32 cellular contexts compared by ENCODE assay signal in genomic region chr20:60967431-60968316, GRCh38.
"Had no signal": no experiment of that assay in that cellular context is flagged by ENCODE, and none has a peak within 500 bp of the region (broad histone marks: within the 10 kb centered on the region; RNA-seq: fewer than 3 reads in every experiment).

No MANE protein-coding gene starts in this region.

- H3K36me3 ChIP-seq: ascending aorta, breast epithelium, cardiac muscle cell, esophagus squamous epithelium, gastroesophageal sphincter, heart right ventricle, WERI-Rb-1 had no signal

- H3K9me3 ChIP-seq: ascending aorta, breast epithelium, esophagus squamous epithelium, gastroesophageal sphincter, heart right ventricle had no signal

- ATAC-seq: activated CD4-positive, CD25-positive, alpha-beta regulatory T cell treated with anti-CD3 and anti-CD28 coated beads, Interleukin-2, amount 50 U/mL, for 24 hours; activated CD8-positive, alpha-beta T cell treated with anti-CD3 and anti-CD28 coated beads for 36 hours; activated T-cell treated with anti-CD3 and anti-CD28 coated beads, Interleukin-2, amount 50 U/mL, for 4 hours; activated T-helper 17 cell treated with anti-CD3 and anti-CD28 coated beads, Interleukin-2, amount 50 U/mL, for 72 hours; effector memory CD8-positive, alpha-beta T cell; gastroesophageal sphincter; heart right ventricle; T-helper 17 cell had no signal

- H3K27ac ChIP-seq: ascending aorta, breast epithelium, cardiac muscle cell, epithelial cell of prostate, esophagus squamous epithelium, gastroesophageal sphincter, heart right ventricle, WERI-Rb-1 had no signal

- H3K4me3 ChIP-seq: ascending aorta, breast epithelium, cardiac muscle cell, esophagus squamous epithelium, gastroesophageal sphincter, heart right ventricle had no signal

- DNase-seq: activated B cell treated with CpG ODN at 0.5 μM for 24 hours; activated CD4-positive, alpha-beta T cell treated with anti-CD3 and anti-CD28 coated beads for 48 hours; activated CD4-positive, alpha-beta T cell treated with anti-CD3 and anti-CD28 coated beads, Interleukin-2, amount 50 U/mL, for 1 hour; activated CD4-positive, alpha-beta T cell treated with anti-CD3 and anti-CD28 coated beads, Interleukin-2, amount 50 U/mL, for 48 hours; activated CD8-positive, alpha-beta memory T cell treated with anti-CD3 and anti-CD28 coated beads for 24 hours; activated CD8-positive, alpha-beta T cell treated with anti-CD3 and anti-CD28 coated beads for 36 hours; activated effector memory CD4-positive, alpha-beta T cell treated with Interleukin-2 at 50 U/mL for 16 hours; activated gamma-delta T cell treated with Interleukin-2 at 50 U/mL for 16 hours; activated naive CD4-positive, alpha-beta T cell treated with anti-CD3 and anti-CD28 coated beads, Interleukin-2, amount 50 U/mL, for 16 hours; activated naive CD4-positive, alpha-beta T cell treated with Interleukin-2 at 50 U/mL for 16 hours; activated T-cell treated with anti-CD3 and anti-CD28 coated beads, Interleukin-2, amount 50 U/mL, for 4 hours; amygdala; central memory CD4-positive, alpha-beta T cell; cerebellar nuclear complex; cortex of kidney; dermis blood vessel endothelial cell; effector CD4-positive, alpha-beta T cell; effector memory CD8-positive, alpha-beta T cell; esophagus squamous epithelium; foreskin melanocyte; heart right ventricle; T-helper 1 cell; T-helper 17 cell; T1000; WERI-Rb-1 had no signal

- H3K27me3 ChIP-seq: ascending aorta, cardiac muscle cell, esophagus squamous epithelium, gastroesophageal sphincter had no signal

- H3K4me1 ChIP-seq: ascending aorta, breast epithelium, esophagus squamous epithelium, heart right ventricle had no signal
